Comparison of ENCODE assay signal across 35 cellular contexts in genomic region chr1:236757640-236758039, GRCh38.
"Had no signal": no experiment of that assay in that cellular context is flagged by ENCODE, and none has a peak within 500 bp of the region (broad histone marks: within the 10 kb centered on the region; RNA-seq: fewer than 3 reads in every experiment).

No MANE protein-coding gene starts in this region.

- DNase-seq: Karpas-422, Kasumi-1, KG1, MG63, MM.1S, MV-4-11, NCI-H1048, NCI-H1092, NCI-H1092 treated with DMSO at 0.1 percent for 48 hours, NCI-H1105, NCI-H1105 treated with DMSO at 0.1 percent for 48 hours, NCI-H1417, NCI-H1417 treated with DMSO at 0.1 percent for 48 hours, NCI-H1436, NCI-H1436 treated with DMSO at 0.1 percent for 48 hours, NCI-H146, NCI-H1694, NCI-H1694 treated with DMSO at 0.1 percent for 48 hours, NCI-H187, NCI-H187 treated with DMSO at 0.1 percent for 48 hours, NCI-H1930, NCI-H2029, NCI-H2029 treated with DMSO at 0.1 percent for 48 hours, NCI-H2081, NCI-H2081 treated with DMSO at 0.1 percent for 48 hours, NCI-H2107, NCI-H2171, NCI-H2171 treated with DMSO at 0.1 percent for 48 hours, NCI-H2227 treated with DMSO at 0.1 percent for 48 hours, NCI-H226, NCI-H345, NCI-H446, NCI-H446 treated with DMSO at 0.1 percent for 48 hours, NCI-H510A had no signal

- H3K4me2 ChIP-seq: KMS-11 had no signal

- H3K27ac ChIP-seq: KMS-11 had no signal

- H3K4me3 ChIP-seq: MG63 had no signal

- H3K9me3 ChIP-seq: MG63 had no signal

- H3K27me3 ChIP-seq: MG63 had no signal

- H3K36me3 ChIP-seq: MG63 had no signal

- H3K9ac ChIP-seq: KMS-11 had no signal
